8 cellular contexts compared by ENCODE assay signal in genomic region chr9:121268598-121269029, GRCh38. TPM values are rescaled to one million over a fixed set of nuclear protein-coding genes. Genes with fewer than 3 reads are reported as not detected.
DNase-seq lines count a peak whose midpoint lies in the region; ATAC-seq and TF ChIP-seq lines count a peak whose summit lies in the region.

No MANE protein-coding gene starts in this region.

- peak overlapping the region; percentile 51 for H3K9ac ChIP-seq in endodermal cell (ENCODE audit: extremely low read depth, low read length, poor library complexity, severe bottlenecking)

- H3K4me3 Mint-ChIP-seq in endodermal cell = peak overlapping the region; percentile 64
- H3K4me3 Mint-ChIP-seq in natural killer cell treated with Interleukin-12 subunit alpha and Interleukin-12 subunit beta and Interleukin-15 and Interleukin-18, amount 100 ng/mL, for 72 hours = peak overlapping the region; percentile 86

- peaks cover 19% of the 10 kb centered on the region for H3K27me3 ChIP-seq in endodermal cell (ENCODE audit: control insufficient read depth, insufficient read depth, low read length, poor library complexity, severe bottlenecking)

- H3K27ac ChIP-seq in C4-2B (peak overlapping the region; percentile 33), endodermal cell (ENCODE audit: low read depth, low read length) (no peak overlapping the region)

- ATAC-seq in GM21737 (IDR thresholded peaks at IDR 0.05; ENCODE audit: unreplicated experiment) (peak; percentile 28), GM18909 (IDR thresholded peaks at IDR 0.05; ENCODE audit: poor library complexity, unreplicated experiment) (no peak)
- ATAC-seq in natural killer cell treated with Interleukin-12 subunit alpha and Interleukin-12 subunit beta and Interleukin-15 and Interleukin-18, amount 100 ng/mL, for 72 hours = no peak

- TF ChIP-seq CTCF in C4-2B (conservative IDR thresholded peaks at IDR 0.05) = no peak
- no peak for TF ChIP-seq CTCF in endodermal cell (conservative IDR thresholded peaks at IDR 0.05)

- no peaks in the 10 kb centered on the region for H3K36me3 Mint-ChIP-seq in endodermal cell (ENCODE audit: low read depth)
- H3K36me3 Mint-ChIP-seq in natural killer cell treated with Interleukin-12 subunit alpha and Interleukin-12 subunit beta and Interleukin-15 and Interleukin-18, amount 100 ng/mL, for 72 hours = no peaks in the 10 kb centered on the region

- no peaks in the 10 kb centered on the region for H3K9me3 ChIP-seq in endodermal cell (ENCODE audit: control insufficient read depth, low read length)

- peaks cover 23% of the 10 kb centered on the region for H3K4me1 Mint-ChIP-seq in endodermal cell
- H3K4me1 Mint-ChIP-seq in natural killer cell treated with Interleukin-12 subunit alpha and Interleukin-12 subunit beta and Interleukin-15 and Interleukin-18, amount 100 ng/mL, for 72 hours (ENCODE audit: low read depth in 2 of 2) = peaks cover 50 to 51% of the 10 kb centered on the region in 2 donors

- H3K4me3 ChIP-seq in endodermal cell (ENCODE audit: low read length) = peak overlapping the region; percentile 85

- peak; percentile 58 for DNase-seq in OCI-M1 (lab: John Stamatoyannopoulos, UW)
- no peak for DNase-seq in endodermal cell
- no peak for DNase-seq in natural killer cell treated with Interleukin-12 subunit alpha and Interleukin-12 subunit beta and Interleukin-15 and Interleukin-18, amount 100 ng/mL, for 72 hours (ENCODE audit: low spot score)
- DNase-seq in ecto neural progenitor cell (ENCODE audit: low spot score) = no peak
- DNase-seq in NCI-H226 = no peak

- H3K27ac Mint-ChIP-seq in endodermal cell = no peak overlapping the region
- peak overlapping the region; percentile 60 to 91 for H3K27ac Mint-ChIP-seq in natural killer cell treated with Interleukin-12 subunit alpha and Interleukin-12 subunit beta and Interleukin-15 and Interleukin-18, amount 100 ng/mL, for 72 hours

- peaks cover 12% of the 10 kb centered on the region for H3K4me1 ChIP-seq in endodermal cell (ENCODE audit: control insufficient read depth, insufficient read depth, low read length)

- H3K36me3 ChIP-seq in endodermal cell (ENCODE audit: control insufficient read depth, insufficient read depth, low read length) = no peaks in the 10 kb centered on the region

- H3K27me3 Mint-ChIP-seq in endodermal cell (ENCODE audit: insufficient read depth) = peaks cover 61% of the 10 kb centered on the region
- no peaks in the 10 kb centered on the region for H3K27me3 Mint-ChIP-seq in natural killer cell treated with Interleukin-12 subunit alpha and Interleukin-12 subunit beta and Interleukin-15 and Interleukin-18, amount 100 ng/mL, for 72 hours

- no peaks in the 10 kb centered on the region for H3K9me3 Mint-ChIP-seq in endodermal cell
- H3K9me3 Mint-ChIP-seq in natural killer cell treated with Interleukin-12 subunit alpha and Interleukin-12 subunit beta and Interleukin-15 and Interleukin-18, amount 100 ng/mL, for 72 hours = no peaks in the 10 kb centered on the region

- WGBS in endodermal cell (ENCODE audit: insufficient coverage in 1 of 2, insufficient read length in 1 of 2), 2 experiments = 12 to 15% methylated on average over 5 of the region's 5 CpGs

RNA-seq across cellular contexts. Expression of gene GSN, which starts 0.7 kb away (rescaled TPM):
- 10 to 100 TPM; 57.0 to 77.2 TPM for total RNA-seq in endodermal cell
- 64.8 TPM for polyA plus RNA-seq in endodermal cell (2013, experiment 1 of 2)
- polyA plus RNA-seq in endodermal cell (2013, experiment 2 of 2) = 76.0 TPM
- total RNA-seq in natural killer cell treated with Interleukin-12 subunit alpha and Interleukin-12 subunit beta and Interleukin-15 and Interleukin-18, amount 100 ng/mL, for 72 hours = 10 to 100 TPM in 1 of 2 donors, 1 to 10 TPM in 1; 9.4 to 40.9 TPM
